Comparison of ENCODE assay signal across 3 cellular contexts in genomic region chr20:48282591-48283228, GRCh38.
TF ChIP-seq lines count a peak whose summit lies in the region.

No MANE protein-coding gene starts in this region.

TF ChIP-seq in SK-N-SH, 30 proteins besides CTCF, POLR2A, EP300 and RAD21 (continued from another document):
- peak; percentile 60; the same call in 1 of the 2 replicates for TF ChIP-seq USF1 (IDR thresholded peaks at IDR 0.05; ENCODE audit: borderline replicate concordance, low read depth)

TF ChIP-seq in SK-N-SH treated with all-trans-retinoic acid at 6 μM for 48 hours, 23 proteins besides CTCF, POLR2A, EP300 and RAD21 (continued from another document):
- no peak for TF ChIP-seq TSHZ2 (CRISPR knock-in tag; IDR thresholded peaks at IDR 0.05)
- TF ChIP-seq ISL1 (CRISPR knock-in tag; IDR thresholded peaks at IDR 0.05), result no peak
- TF ChIP-seq CSDC2 (CRISPR knock-in tag; IDR thresholded peaks at IDR 0.05), result no peak
- TF ChIP-seq GLIS3 (CRISPR knock-in tag; IDR thresholded peaks at IDR 0.05), result no peak
- no peak for TF ChIP-seq POU6F1 (CRISPR knock-in tag; IDR thresholded peaks at IDR 0.05; ENCODE audit: borderline replicate concordance, low read depth)
- no peak for TF ChIP-seq CSRNP3 (CRISPR knock-in tag; IDR thresholded peaks at IDR 0.05)
- TF ChIP-seq ARNTL (CRISPR knock-in tag; IDR thresholded peaks at IDR 0.05; ENCODE audit: borderline replicate concordance, low read depth), result no peak
TF ChIP-seq in SK-N-SH treated with all-trans-retinoic acid at 6 μM for 48 hours: peak in this region for 0.

TF ChIP-seq in GM12878, 131 proteins besides CTCF, POLR2A, EP300 and RAD21 (continued from another document):
- TF ChIP-seq SKIL (IDR thresholded peaks at IDR 0.05; ENCODE audit: low read depth, poor library complexity, severe bottlenecking) (no peak), ZBTB4 (CRISPR knock-in tag; IDR thresholded peaks at IDR 0.05) (no peak), ZNF384 (IDR thresholded peaks at IDR 0.05; ENCODE audit: borderline replicate concordance, low read depth, low read length) (no peak), NFXL1 (IDR thresholded peaks at IDR 0.05; ENCODE audit: borderline replicate concordance) (peak; percentile 61; the same call in 1 of the 2 replicates), BHLHE40 (IDR thresholded peaks at IDR 0.05; ENCODE audit: borderline replicate concordance in 1 of 2, low read depth in 2 of 2, low read length in 1 of 2) (peak in 1 of 2 experiments; percentile 22; a peak in 1 of 4 replicates), USF1 (IDR thresholded peaks at IDR 0.05; ENCODE audit: borderline replicate concordance, extremely low read length, insufficient read depth, low read depth, low read length) (peak; percentile 72), PKNOX1 (IDR thresholded peaks at IDR 0.05) (no peak), SREBF2 (IDR thresholded peaks at IDR 0.05; ENCODE audit: low read length) (no peak), NBN (IDR thresholded peaks at IDR 0.05) (no peak), ZBED1 (IDR thresholded peaks at IDR 0.05; ENCODE audit: borderline replicate concordance) (no peak), HSF1 (IDR thresholded peaks at IDR 0.05; ENCODE audit: low read depth, low read length) (no peak), JUNB (IDR thresholded peaks at IDR 0.05) (no peak), RAD51 (IDR thresholded peaks at IDR 0.05) (no peak), CEBPZ (IDR thresholded peaks at IDR 0.05; ENCODE audit: low read depth, low read length) (no peak), NFIC (IDR thresholded peaks at IDR 0.05; ENCODE audit: low read depth, low read length) (no peak)
